ENCODE assay signal across 8 cellular contexts in genomic region chr6:15245361-15246216, GRCh38. TPM values are rescaled to one million over a fixed set of nuclear protein-coding genes. Genes with fewer than 3 reads are reported as not detected.
DNase-seq lines count a peak whose midpoint lies in the region; ATAC-seq and TF ChIP-seq lines count a peak whose summit lies in the region.

TSS of gene JARID2 (plus strand) at chr6:15246069. CDS start at chr6:15246540, 471 bp downstream.

- H3K4me1 ChIP-seq in SJSA1 (replicated peaks) (peaks cover 24% of the 10 kb centered on the region), foreskin keratinocyte (peaks cover 14% of the 10 kb centered on the region), neuron (ENCODE audit: insufficient read depth, low read length) (peaks cover 23% of the 10 kb centered on the region)

- H3K27me3 ChIP-seq in SJSA1 (replicated peaks), result no peaks in the 10 kb centered on the region
- H3K27me3 ChIP-seq in foreskin keratinocyte, result no peaks in the 10 kb centered on the region
- no peaks in the 10 kb centered on the region for H3K27me3 ChIP-seq in neuron (ENCODE audit: insufficient read depth, low read length)

- H3K9me3 ChIP-seq in SJSA1 (replicated peaks) (0 out of 2 replicates have a peak, but pooled peaks cover 3% of the 10 kb centered on the region), neuron (ENCODE audit: low read length) (no peaks in the 10 kb centered on the region)

- H2AFZ ChIP-seq in neuron (ENCODE audit: low read depth, low read length), result peak within 1 kb of the TSS; percentile 98

- H3K27ac ChIP-seq in SJSA1 (peak within 1 kb of the TSS; percentile 81), foreskin keratinocyte (peak within 1 kb of the TSS; percentile 80)

- TF ChIP-seq CTCF in foreskin keratinocyte (conservative IDR thresholded peaks at IDR 0.05), result peak; percentile 2

- H3K4me3 ChIP-seq in SJSA1, result peak within 1 kb of the TSS; percentile 81
- H3K4me3 ChIP-seq in neuron (ENCODE audit: low read length), result peak within 1 kb of the TSS; percentile 69

- peak; percentile 68 for ATAC-seq in foreskin keratinocyte

- peak; percentile 98 for DNase-seq in GM03348 (ENCODE audit: low spot score)
- DNase-seq in HEK293T (ENCODE audit: extremely low spot score), result peak; percentile 89
- peak; percentile 95 for DNase-seq in MV-4-11 (lab: John Stamatoyannopoulos, UW)
- DNase-seq in SJSA1 (ENCODE audit: low read depth in 1 of 2, low spot score in 2 of 2), result peak; percentile 94 to 99
- DNase-seq in activated naive CD4-positive, alpha-beta T cell (lab: John Stamatoyannopoulos, UW), result peak; percentile 68 to 86 (median 76)
- DNase-seq in foreskin keratinocyte, result peak; percentile 93 to 97
- DNase-seq in stromal cell of bone marrow (ENCODE audit: low read depth), result peak; percentile 95

- peaks cover 3% of the 10 kb centered on the region; the same call in 1 of the 2 replicates for H3K36me3 ChIP-seq in SJSA1
- no peaks in the 10 kb centered on the region for H3K36me3 ChIP-seq in neuron (ENCODE audit: insufficient read depth, low read length)

- POLR2A ChIA-PET in HEK293T (lab: Yijun Ruan, JAX), result interaction anchor here (0.7 to 0.8 kb wide), 4 partner anchors 23 to 168 kb away, joined by 3 read pairs; no protein-coding TSS in a partner anchor

- CTCF ChIA-PET in HEK293T (lab: Yijun Ruan, JAX), result interaction anchor here (0.5 to 0.6 kb wide), 2 partner anchors 151 to 306 kb away, joined by 3 read pairs; no protein-coding TSS in a partner anchor

TF ChIP-seq in HEK293T, 16 proteins besides CTCF, POLR2A, EP300 and RAD21:
- TF ChIP-seq LEF1 (IDR thresholded peaks at IDR 0.05; ENCODE audit: borderline replicate concordance) (no peak), ZNF384 (IDR thresholded peaks at IDR 0.05) (no peak), FOXM1 (IDR thresholded peaks at IDR 0.05; ENCODE audit: borderline replicate concordance) (peak; percentile 50; the same call in 1 of the 2 replicates), FOXK2 (IDR thresholded peaks at IDR 0.05) (no peak), ARNT (IDR thresholded peaks at IDR 0.05) (peak; percentile 11; the same call in 1 of the 2 replicates), PKNOX1 (IDR thresholded peaks at IDR 0.05) (peak; percentile 99), ELF4 (IDR thresholded peaks at IDR 0.05) (0 out of 2 replicates have a peak, but pooled peaks have one; percentile 10), NFRKB (IDR thresholded peaks at IDR 0.05) (no peak), TARDBP (IDR thresholded peaks at IDR 0.05) (no peak), BHLHE40 (IDR thresholded peaks at IDR 0.05; ENCODE audit: borderline replicate concordance) (no peak), SUZ12 (IDR thresholded peaks at IDR 0.05) (no peak)
TF ChIP-seq in HEK293T: peak in this region for 4.

RNA-seq across cellular contexts. Expression of gene JARID2, which starts in this region (rescaled TPM):
- total RNA-seq in SJSA1 (2014; rRNA removed; shearing (Covaris generic)), result 5.1 and 7.0 TPM in 2 replicates
- total RNA-seq in foreskin keratinocyte, result 17.6 and 22.3 TPM in 2 replicates
- 4.7 and 5.6 TPM in 2 replicates for polyA plus RNA-seq in foreskin keratinocyte

Comparison
In these comparisons a context has a peak if more than half of its experiments do, and no peak if none do; other contexts are left out.
1. Peak in every context shown above with its lines: DNase-seq, ATAC-seq, H3K4me3 ChIP-seq and H3K27ac ChIP-seq.